ENCODE assay signal across 7 cellular contexts in genomic region chr9:76651114-76651697, GRCh38.
DNase-seq lines count a peak whose midpoint lies in the region; ATAC-seq, FAIRE-seq and TF ChIP-seq lines count a peak whose summit lies in the region.

No MANE protein-coding gene starts in this region.

- H3K4me1 ChIP-seq in Karpas-422 (ENCODE audit: low read length) (peaks cover 14% of the 10 kb centered on the region), esophagus squamous epithelium (peaks cover 0 to 49% (median 3%) of the 10 kb centered on the region in 3 donors)

- no peaks in the 10 kb centered on the region for H3K9me3 Mint-ChIP-seq in stimulated activated naive B cell treated with anti-CD40 and anti-IgM and Interleukin-4, amounts not matched to agents 10 μg/mL and 1 μg/mL and 100 μg/mL, for 72 hours

- no peaks in the 10 kb centered on the region for H3K27me3 Mint-ChIP-seq in stimulated activated naive B cell treated with anti-CD40 and anti-IgM and Interleukin-4, amounts not matched to agents 10 μg/mL and 1 μg/mL and 100 μg/mL, for 72 hours

- intact Hi-C loops in esophagus squamous epithelium (cut with DNase I) = no loop called here

- no peak for FAIRE-seq in GM12891 (lab: Jason Lieb, UNC)

- peaks cover 21 to 46% of the 10 kb centered on the region in 2 donors for H3K4me1 Mint-ChIP-seq in stimulated activated naive B cell treated with anti-CD40 and anti-IgM and Interleukin-4, amounts not matched to agents 10 μg/mL and 1 μg/mL and 100 μg/mL, for 72 hours

- H3K9ac ChIP-seq in Karpas-422 (ENCODE audit: low read length) = 0 out of 2 replicates have a peak overlapping the region, but pooled peaks have one; percentile 1

- H3K27me3 ChIP-seq in Karpas-422 (ENCODE audit: low read length) (no peaks in the 10 kb centered on the region), esophagus squamous epithelium (no peaks in the 10 kb centered on the region)

- peak overlapping the region; percentile 21; the same call in 1 of the 2 replicates for H2AFZ ChIP-seq in Karpas-422 (ENCODE audit: low read length)

- DNase-seq in Karpas-422 (no peak), esophagus squamous epithelium (lab: John Stamatoyannopoulos, UW) (no peak), NCI-H2029 (lab: John Stamatoyannopoulos, UW) (no peak), GM12891 (ENCODE audit: insufficient read length, low spot score) (no peak), GOT3 (lab: John Stamatoyannopoulos, UW) (no peak)
- no peak for DNase-seq in stimulated activated naive B cell treated with anti-CD40 and anti-IgM and Interleukin-4, amounts not matched to agents 10 μg/mL and 1 μg/mL and 100 μg/mL, for 72 hours

- no peak overlapping the region; the same call in 1 of the 2 replicates for H3K4me3 ChIP-seq in Karpas-422 (ENCODE audit: low read length)
- peak overlapping the region in 3 of 4 donors; percentile 11 to 50 (median 15) for H3K4me3 ChIP-seq in esophagus squamous epithelium

- H4K20me1 ChIP-seq in Karpas-422 (ENCODE audit: insufficient read depth, low read depth, low read length) = no peaks in the 10 kb centered on the region

- H3K4me3 Mint-ChIP-seq in stimulated activated naive B cell treated with anti-CD40 and anti-IgM and Interleukin-4, amounts not matched to agents 10 μg/mL and 1 μg/mL and 100 μg/mL, for 72 hours = peak overlapping the region; percentile 62 to 73

- ATAC-seq in GM21723 (IDR thresholded peaks at IDR 0.05; ENCODE audit: unreplicated experiment) = peak; percentile 62
- peak; percentile 55 to 56 for ATAC-seq in stimulated activated naive B cell treated with anti-CD40 and anti-IgM and Interleukin-4, amounts not matched to agents 10 μg/mL and 1 μg/mL and 100 μg/mL, for 72 hours (replicated peaks)

- TF ChIP-seq CTCF in esophagus squamous epithelium (IDR thresholded peaks at IDR 0.05) = no peak

- H3K9me2 ChIP-seq in Karpas-422 (replicated peaks; ENCODE audit: insufficient read depth, low read length) = no peaks in the 10 kb centered on the region

- H3K36me3 ChIP-seq in Karpas-422 (ENCODE audit: insufficient read depth, low read length) = no peaks in the 10 kb centered on the region
- no peaks in the 10 kb centered on the region for H3K36me3 ChIP-seq in esophagus squamous epithelium

- no peak overlapping the region for H3K27ac Mint-ChIP-seq in stimulated activated naive B cell treated with anti-CD40 and anti-IgM and Interleukin-4, amounts not matched to agents 10 μg/mL and 1 μg/mL and 100 μg/mL, for 72 hours

- H3K4me2 ChIP-seq in Karpas-422 (ENCODE audit: low read depth, low read length, poor library complexity, severe bottlenecking) = peak overlapping the region; percentile 37

- WGBS in esophagus squamous epithelium, 2 donors = 20 to 46% methylated on average over 4 of the region's 4 CpGs

- H3K9me3 ChIP-seq in Karpas-422 (ENCODE audit: low read length) (no peaks in the 10 kb centered on the region), esophagus squamous epithelium (no peaks in the 10 kb centered on the region)

- no peak for TF ChIP-seq POLR2A in esophagus squamous epithelium (IDR thresholded peaks at IDR 0.05)
- TF ChIP-seq POLR2A in GM12891 (IDR thresholded peaks at IDR 0.05; ENCODE audit: low read depth, low read length) = no peak

- no peak overlapping the region for H3K27ac ChIP-seq in Karpas-422 (ENCODE audit: low read length)
- H3K27ac ChIP-seq in esophagus squamous epithelium = peak overlapping the region in 2 of 4 donors; percentile 26 to 63

- no peaks in the 10 kb centered on the region for H3K79me2 ChIP-seq in Karpas-422 (ENCODE audit: low read length)

- peaks cover 0 to 5% of the 10 kb centered on the region in 2 donors for H3K36me3 Mint-ChIP-seq in stimulated activated naive B cell treated with anti-CD40 and anti-IgM and Interleukin-4, amounts not matched to agents 10 μg/mL and 1 μg/mL and 100 μg/mL, for 72 hours

TF ChIP-seq in GM12891, 5 proteins besides CTCF, POLR2A, EP300 and RAD21:
- no peak for TF ChIP-seq PAX5 (IDR thresholded peaks at IDR 0.05; ENCODE audit: insufficient read depth, low read length, severe bottlenecking)
- no peak for TF ChIP-seq POLR2AphosphoS5 (IDR thresholded peaks at IDR 0.05; ENCODE audit: low read depth, low read length)
